ENCODE assay signal across 20 cellular contexts in genomic region chr7:28542410-28542809, GRCh38.
"Had no signal": no experiment of that assay in that cellular context is flagged by ENCODE, and none has a peak within 500 bp of the region (broad histone marks: within the 10 kb centered on the region; RNA-seq: fewer than 3 reads in every experiment).

No MANE protein-coding gene starts in this region.

- H3K9me3 ChIP-seq: adrenal gland, ascending aorta had no signal

- DNase-seq: activated B cell treated with CpG ODN at 0.5 μM for 24 hours; activated CD4-positive, alpha-beta T cell treated with anti-CD3 and anti-CD28 coated beads for 4 hours; activated CD4-positive, alpha-beta T cell treated with anti-CD3 and anti-CD28 coated beads, Interleukin-2, amount 50 U/mL, for 48 hours; activated CD8-positive, alpha-beta memory T cell treated with anti-CD3 and anti-CD28 coated beads, Interleukin-2, amount 50 U/mL, for 48 hours; activated naive CD4-positive, alpha-beta T cell; activated T-cell treated with anti-CD3 and anti-CD28 coated beads, Interleukin-2, amount 50 U/mL, for 4 hours; adrenal gland; brain microvascular endothelial cell; caudate nucleus; effector CD4-positive, alpha-beta T cell; heart right ventricle; kidney; mammary epithelial cell; midbrain; natural killer cell; stimulated activated CD4-positive, alpha-beta T cell treated with anti-CD3 and anti-CD28 coated beads, Interleukin-4, amount 100 ng/mL, for 4 hours; stimulated activated naive CD8-positive, alpha-beta T cell treated with anti-CD3 and anti-CD28 coated beads, Interleukin-15, Interleukin-2, amounts not matched to agents 100 U/mL and 50 U/mL, for 24 hours; upper lobe of left lung had no signal

- H3K36me3 ChIP-seq: adrenal gland, ascending aorta, brain microvascular endothelial cell, heart right ventricle, upper lobe of left lung had no signal

- H3K27me3 ChIP-seq: ascending aorta, brain microvascular endothelial cell, upper lobe of left lung had no signal

- H3K4me3 ChIP-seq: adrenal gland, ascending aorta, heart right ventricle, upper lobe of left lung had no signal

- H3K4me1 ChIP-seq: adrenal gland, upper lobe of left lung had no signal

- FAIRE-seq: endometrium, kidney had no signal

- H3K27ac ChIP-seq: adrenal gland, ascending aorta, brain microvascular endothelial cell, heart right ventricle, upper lobe of left lung had no signal
